Comparison of ENCODE assay signal across 11 cellular contexts in the genomic region with DNA sequence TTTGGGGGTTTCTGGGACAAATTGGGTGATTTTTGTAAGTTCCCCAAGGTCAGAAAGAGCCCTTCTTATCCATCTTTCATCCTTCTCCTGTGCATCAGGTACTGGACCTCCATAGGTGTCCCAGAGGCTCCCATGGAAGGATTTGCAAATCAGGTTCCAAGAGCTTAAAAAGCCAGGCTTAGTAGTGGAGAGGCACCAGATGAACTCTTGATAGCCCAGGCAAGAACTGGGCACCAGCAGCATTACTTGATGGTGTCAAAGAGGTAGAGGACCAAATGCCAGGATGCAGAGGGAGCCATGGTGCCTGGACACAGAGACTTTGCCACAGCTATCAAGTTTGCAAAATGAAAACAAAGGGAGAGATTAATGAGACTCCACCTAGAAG. TPM values are rescaled to one million over a fixed set of nuclear protein-coding genes. Genes with fewer than 3 reads are reported as not detected.
DNase-seq lines count a peak whose midpoint lies in the region; ATAC-seq and TF ChIP-seq lines count a peak whose summit lies in the region.
"Had no signal": no experiment of that assay in that cellular context is flagged by ENCODE, and none has a peak within 500 bp of the region (broad histone marks: within the 10 kb centered on the region; RNA-seq: fewer than 3 reads in every experiment).

No MANE protein-coding gene starts in this region.

- no peaks in the 10 kb centered on the region for H3K9me3 ChIP-seq in H9 (ENCODE audit: control insufficient read depth, low read depth, low read length)
- H3K9me3 ChIP-seq in adipocyte (ENCODE audit: control insufficient read depth, low read length), result no peaks in the 10 kb centered on the region
- H3K9me3 ChIP-seq in iPS-20b (ENCODE audit: insufficient read depth, low read depth, low read length), result no peaks in the 10 kb centered on the region
- H3K9me3 ChIP-seq in spleen, result no peaks in the 10 kb centered on the region

- ATAC-seq in HG02642 (IDR thresholded peaks at IDR 0.05; ENCODE audit: poor library complexity, unreplicated experiment) (no peak), HG03469 (IDR thresholded peaks at IDR 0.05; ENCODE audit: unreplicated experiment) (no peak)
- no peak for ATAC-seq in naive thymus-derived CD8-positive, alpha-beta T cell

- intact Hi-C loops in spleen (cut with DNase I; ENCODE audit: low total_unique reads), result loop anchor here (10.0 kb wide), 1 partner anchor 57 kb away; no protein-coding TSS in a partner anchor

- H3K36me3 Mint-ChIP-seq in H9 (ENCODE audit: insufficient read depth in 1 of 3, low read depth in 3 of 3), result no peaks in the 10 kb centered on the region
- no peaks in the 10 kb centered on the region for H3K36me3 Mint-ChIP-seq in naive thymus-derived CD8-positive, alpha-beta T cell
- H3K36me3 Mint-ChIP-seq: stimulated activated memory B cell treated with anti-CD40 and anti-IgM and Interleukin-4, amounts not matched to agents 10 μg/mL and 1 μg/mL and 100 μg/mL, for 72 hours had no signal

- H3K4me2 ChIP-seq in H9 (ENCODE audit: insufficient read depth, insufficient read length, low read length), result peak overlapping the region; percentile 31

- H3K18ac ChIP-seq in H9 (ENCODE audit: insufficient read length, low read depth, low read length), result peak overlapping the region; percentile 74

- no peak overlapping the region for H2BK12ac ChIP-seq in H9 (ENCODE audit: insufficient read length, low read depth, low read length)

- H3K4me3 ChIP-seq in adipocyte (ENCODE audit: low read length) (peak overlapping the region; percentile 35), iPS-20b (ENCODE audit: low read length) (peak overlapping the region; percentile 44; the same call in 1 of the 2 replicates), spleen (no peak overlapping the region)

- peak overlapping the region; percentile 87; the same call in 1 of the 2 replicates for H3K14ac ChIP-seq in H9 (ENCODE audit: insufficient read depth, low read length)

- H4K91ac ChIP-seq in H9 (ENCODE audit: insufficient read length, low read depth, low read length), result no peak overlapping the region

- TF ChIP-seq POLR2A in spleen (IDR thresholded peaks at IDR 0.05), result no peak

- H2AFZ ChIP-seq in H9 (ENCODE audit: low read length), result peak overlapping the region; percentile 97

- no peaks in the 10 kb centered on the region for H3K36me3 ChIP-seq in adipocyte (ENCODE audit: control insufficient read depth, insufficient read depth, low read length, severe bottlenecking)
- H3K36me3 ChIP-seq in iPS-20b (ENCODE audit: insufficient read depth, low read depth, low read length), result no peaks in the 10 kb centered on the region
- H3K36me3 ChIP-seq in spleen, result no peaks in the 10 kb centered on the region

- H3K56ac ChIP-seq in H9 (ENCODE audit: insufficient read length, low read depth, low read length), result no peak overlapping the region

- no peak overlapping the region for H2BK15ac ChIP-seq in H9 (ENCODE audit: low read depth, low read length)

- no peaks in the 10 kb centered on the region for H3K9me3 Mint-ChIP-seq in H9
- no peaks in the 10 kb centered on the region for H3K9me3 Mint-ChIP-seq in naive thymus-derived CD8-positive, alpha-beta T cell
- H3K9me3 Mint-ChIP-seq: stimulated activated memory B cell treated with anti-CD40 and anti-IgM and Interleukin-4, amounts not matched to agents 10 μg/mL and 1 μg/mL and 100 μg/mL, for 72 hours had no signal

- POLR2A ChIA-PET in naive thymus-derived CD8-positive, alpha-beta T cell (lab: Charles Lee), result no interaction called here

- no peaks in the 10 kb centered on the region; the same call in 1 of the 2 replicates for H3K27me3 Mint-ChIP-seq in H9 (ENCODE audit: low read depth)
- no peaks in the 10 kb centered on the region for H3K27me3 Mint-ChIP-seq in naive thymus-derived CD8-positive, alpha-beta T cell

- H3K23me2 ChIP-seq in H9 (ENCODE audit: insufficient read length, low read depth, low read length, poor library complexity, severe bottlenecking), result no peaks in the 10 kb centered on the region

- no peak overlapping the region for H2BK120ac ChIP-seq in H9 (ENCODE audit: low read depth, low read length, poor library complexity, severe bottlenecking)

- peaks cover 21 to 23% of the 10 kb centered on the region in 2 experiments for H3K4me1 Mint-ChIP-seq in H9
- H3K4me1 Mint-ChIP-seq in naive thymus-derived CD8-positive, alpha-beta T cell, result peaks cover 10 to 20% (median 13%) of the 10 kb centered on the region in 4 donors

- no peak overlapping the region for H3K23ac ChIP-seq in H9 (ENCODE audit: insufficient read length, low read depth, low read length)

- H2BK5ac ChIP-seq in H9 (ENCODE audit: insufficient read length, low read length), result no peak overlapping the region

- DNase-seq in H9 (no peak), adipocyte (ENCODE audit: low read depth) (no peak), spleen (no peak), NCI-H524 treated with DMSO at 0.1 percent for 48 hours (lab: John Stamatoyannopoulos, UW) (no peak)
- DNase-seq in naive thymus-derived CD8-positive, alpha-beta T cell, result no peak
- DNase-seq: activated CD4-positive, alpha-beta T cell treated with anti-CD3 and anti-CD28 coated beads, Interleukin-2, amount 50 U/mL, for 4 hours; T-helper 9 cell had no signal

- H3K27ac ChIP-seq in H9 (ENCODE audit: insufficient read length, low read depth, low read length), result no peak overlapping the region
- H3K27ac ChIP-seq in iPS-20b (ENCODE audit: low read length), result no peak overlapping the region
- H3K27ac ChIP-seq in spleen, result peak overlapping the region in 6 of 8 donors; percentile 2 to 73 (median 62)

- H3K9ac ChIP-seq in H9 (ENCODE audit: extremely low read depth, insufficient read length, low read length) (no peak overlapping the region), adipocyte (ENCODE audit: low read length) (peak overlapping the region; percentile 78), iPS-20b (ENCODE audit: low read depth, low read length) (peak overlapping the region; percentile 53; the same call in 1 of the 2 replicates)

- H4K20me1 ChIP-seq in H9 (ENCODE audit: control insufficient read depth, insufficient read depth, insufficient read length), result no peaks in the 10 kb centered on the region

- H3K4me3 Mint-ChIP-seq in H9, result peak overlapping the region; percentile 45 to 59; a peak in 3 of 5 replicates
- H3K4me3 Mint-ChIP-seq in naive thymus-derived CD8-positive, alpha-beta T cell, result no peak overlapping the region
- H3K4me3 Mint-ChIP-seq: stimulated activated memory B cell treated with anti-CD40 and anti-IgM and Interleukin-4, amounts not matched to agents 10 μg/mL and 1 μg/mL and 100 μg/mL, for 72 hours had no signal

- no peak overlapping the region for H4K8ac ChIP-seq in H9 (replicated peaks; ENCODE audit: insufficient read length, low read depth, low read length)

- no peaks in the 10 kb centered on the region for H3K79me1 ChIP-seq in H9 (ENCODE audit: insufficient read depth, low read depth, low read length, poor library complexity, severe bottlenecking)

- H3K79me2 ChIP-seq in H9 (ENCODE audit: insufficient read depth, low read length), result no peaks in the 10 kb centered on the region

- TF ChIP-seq CTCF in H9 (conservative IDR thresholded peaks at IDR 0.05) (no peak), spleen (IDR thresholded peaks at IDR 0.05 in 8 of 11, conservative IDR thresholded peaks at IDR 0.05 in 3 of 11) (no peak)

- H3K27ac Mint-ChIP-seq in H9, result peak overlapping the region in 1 of 3 experiments; percentile 39; a peak in 1 of 7 replicates
- peak overlapping the region in 1 of 10 donors; percentile 45 for H3K27ac Mint-ChIP-seq in naive thymus-derived CD8-positive, alpha-beta T cell
- H3K27ac Mint-ChIP-seq: stimulated activated memory B cell treated with anti-CD40 and anti-IgM and Interleukin-4, amounts not matched to agents 10 μg/mL and 1 μg/mL and 100 μg/mL, for 72 hours had no signal

- H4K5ac ChIP-seq in H9 (ENCODE audit: insufficient read length, low read depth, low read length), result no peak overlapping the region

- no peaks in the 10 kb centered on the region for H3K4me1 ChIP-seq in H9 (ENCODE audit: insufficient read depth, low read length)
- H3K4me1 ChIP-seq in adipocyte (ENCODE audit: control insufficient read depth, insufficient read depth, low read length), result peaks cover 50% of the 10 kb centered on the region
- H3K4me1 ChIP-seq in iPS-20b (ENCODE audit: insufficient read depth, low read length), result peaks cover 11% of the 10 kb centered on the region
- H3K4me1 ChIP-seq in spleen, result peaks cover 3 to 51% (median 23%) of the 10 kb centered on the region in 6 donors

- H2AK5ac ChIP-seq in H9 (ENCODE audit: insufficient read length, low read length), result no peak overlapping the region

- no peak overlapping the region for H2BK20ac ChIP-seq in H9 (ENCODE audit: low read depth, low read length, poor library complexity, severe bottlenecking)

- H3T11ph ChIP-seq in H9 (ENCODE audit: low read length), result no peak overlapping the region

- H3K4ac ChIP-seq in H9 (ENCODE audit: low read depth, low read length), result no peak overlapping the region; the same call in 1 of the 2 replicates

- H3K27me3 ChIP-seq in H9 (ENCODE audit: insufficient read depth, low read length) (no peaks in the 10 kb centered on the region), adipocyte (replicated peaks; ENCODE audit: control insufficient read depth, insufficient read depth, low read length) (no peaks in the 10 kb centered on the region), iPS-20b (ENCODE audit: insufficient read depth, low read length) (no peaks in the 10 kb centered on the region), spleen (replicated peaks in 1 of 7) (no peaks in the 10 kb centered on the region)

RNA-seq across cellular contexts. Expression of a gene that starts 20.9 kb away (rescaled TPM):
- total RNA-seq in H9 (2021) (20.5 and 21.2 TPM in 2 replicates), spleen (10 to 100 TPM; 26.7 to 47.7 (median 40.1) TPM)
- 1 to 10 TPM; 1.8 to 4.8 (median 2.2) TPM for polyA plus RNA-seq in spleen
- total RNA-seq in naive thymus-derived CD8-positive, alpha-beta T cell, result 1 to 10 TPM; 9.4 to 9.9 TPM
- 1 to 10 TPM; 3.1 to 4.9 (median 3.3) TPM for polyA plus RNA-seq in naive thymus-derived CD8-positive, alpha-beta T cell

Comparison
In these comparisons a context has a peak if more than half of its experiments do, and no peak if none do; other contexts are left out.
1. H3K27ac ChIP-seq: peak in spleen (6 of 8); none in H9 (single experiment) and iPS-20b (single experiment).
2. H3K4me3 Mint-ChIP-seq: peak in H9 (2 of 2); none in naive thymus-derived CD8-positive, alpha-beta T cell (0 of 10).
3. H3K4me3 ChIP-seq: peak in adipocyte (single experiment) and iPS-20b (single experiment); none in spleen (0 of 8).